In the genomic region with DNA sequence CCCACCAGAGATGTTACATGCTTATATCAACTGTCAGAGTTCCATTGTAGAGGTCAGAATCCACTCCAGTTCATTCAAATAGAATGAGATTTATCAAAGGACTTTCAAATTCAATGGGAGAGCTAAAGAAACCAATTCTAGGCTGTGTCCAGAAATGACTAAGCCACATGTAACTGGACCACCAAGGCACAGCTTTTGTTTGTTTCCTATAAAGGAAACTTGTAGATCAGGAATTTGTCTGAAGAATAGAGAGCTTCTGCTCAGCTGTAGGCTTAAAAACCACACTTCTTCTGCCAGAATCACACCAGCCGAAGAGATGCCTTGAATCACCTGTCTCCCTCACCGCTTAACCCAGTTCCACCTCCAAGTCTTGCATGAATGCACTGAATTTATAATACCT, we compare ENCODE assay signal across 23 cellular contexts.
"Had no signal": no experiment of that assay in that cellular context is flagged by ENCODE, and none has a peak within 500 bp of the region (broad histone marks: within the 10 kb centered on the region; RNA-seq: fewer than 3 reads in every experiment).

No MANE protein-coding gene starts in this region.

- H3K27ac ChIP-seq: colonic mucosa, epithelial cell of prostate, esophagus squamous epithelium, gastrocnemius medialis, heart right ventricle, left lung, lower lobe of right lung had no signal

- DNase-seq: colonic mucosa; cortex of kidney; effector CD8-positive, alpha-beta T cell; effector memory CD8-positive, alpha-beta T cell; endodermal cell; erythroblast; esophagus squamous epithelium; foreskin fibroblast; foreskin melanocyte; gastrocnemius medialis; glutamatergic neuron; head of caudate nucleus; heart right ventricle; hippocampal formation; left cardiac atrium; left lung; left ventricle myocardium superior; lower lobe of right lung; mesenchymal stem cell; mucosa of descending colon; naive B cell had no signal

- H3K27me3 ChIP-seq: colonic mucosa, esophagus squamous epithelium, gastrocnemius medialis, heart right ventricle, left lung had no signal

- H3K9me3 ChIP-seq: colonic mucosa, esophagus squamous epithelium, gastrocnemius medialis, left lung, lower lobe of right lung, mucosa of descending colon had no signal

- H3K36me3 ChIP-seq: colonic mucosa, esophagus squamous epithelium, gastrocnemius medialis, heart right ventricle, left lung, lower lobe of right lung had no signal

- ATAC-seq: effector memory CD8-positive, alpha-beta T cell; esophagus mucosa; gastrocnemius medialis; heart right ventricle; left cardiac atrium; left lung; left ventricle myocardium superior; lower lobe of right lung; mucosa of descending colon had no signal

- H3K4me1 ChIP-seq: colonic mucosa, esophagus squamous epithelium, gastrocnemius medialis, heart right ventricle, left lung, lower lobe of right lung had no signal

- H3K4me3 ChIP-seq: colonic mucosa, esophagus squamous epithelium, gastrocnemius medialis, heart right ventricle, left lung, lower lobe of right lung, mucosa of descending colon had no signal
